ENCODE assay signal across 11 cellular contexts in genomic region chr11:35173620-35174278, GRCh38. TPM values are rescaled to one million over a fixed set of nuclear protein-coding genes. Genes with fewer than 3 reads are reported as not detected.
DNase-seq lines count a peak whose midpoint lies in the region; ATAC-seq and TF ChIP-seq lines count a peak whose summit lies in the region.
"Had no signal": no experiment of that assay in that cellular context is flagged by ENCODE, and none has a peak within 500 bp of the region (broad histone marks: within the 10 kb centered on the region; RNA-seq: fewer than 3 reads in every experiment).

No MANE protein-coding gene starts in this region.

- H3K4me1 ChIP-seq in CD4-positive, CD25-positive, alpha-beta regulatory T cell (ENCODE audit: control insufficient read depth, insufficient read depth, low read length, poor library complexity, severe bottlenecking) = peaks cover 97% of the 10 kb centered on the region
- peaks cover 54% of the 10 kb centered on the region for H3K4me1 ChIP-seq in body of pancreas
- peaks cover 73% of the 10 kb centered on the region for H3K4me1 ChIP-seq in osteoblast (ENCODE audit: insufficient read depth, low read length)

- peaks cover 94% of the 10 kb centered on the region for H3K79me2 ChIP-seq in osteoblast (ENCODE audit: insufficient read depth, low read length)

- WGBS in body of pancreas, 2 donors = 49 to 53% methylated on average over 2 of the region's 2 CpGs

- H3K4me1 Mint-ChIP-seq in CD4-positive, CD25-positive, alpha-beta regulatory T cell = peaks cover 54 to 96% (median 88%) of the 10 kb centered on the region in 4 donors

- H3K4me2 ChIP-seq in osteoblast (ENCODE audit: insufficient read depth, low read length) = peak overlapping the region; percentile 10

- TF ChIP-seq CTCF in body of pancreas (IDR thresholded peaks at IDR 0.05) = no peak
- TF ChIP-seq CTCF in osteoblast (IDR thresholded peaks at IDR 0.05; ENCODE audit: extremely low read depth, low read depth, low read length) = no peak

- peaks cover 27% of the 10 kb centered on the region for H4K20me1 ChIP-seq in osteoblast (ENCODE audit: insufficient read depth, low read length)

- ATAC-seq in CD4-positive, CD25-positive, alpha-beta regulatory T cell (ENCODE audit: low read depth in 2 of 2) = peak; percentile 28 to 38
- ATAC-seq in body of pancreas (no peak), GM18498 (IDR thresholded peaks at IDR 0.05; ENCODE audit: unreplicated experiment) (no peak)

- peak overlapping the region; percentile 99 for H3K27ac ChIP-seq in CD4-positive, CD25-positive, alpha-beta regulatory T cell (ENCODE audit: insufficient read depth, low read length, poor library complexity, severe bottlenecking)
- H3K27ac ChIP-seq in body of pancreas (peak overlapping the region; percentile 37 to 61 (median 52)), osteoblast (ENCODE audit: low read depth, low read length) (peak overlapping the region; percentile 89)

- intact Hi-C loops in body of pancreas (cut with DNase I) = no loop called here

- H3K36me3 Mint-ChIP-seq in CD4-positive, CD25-positive, alpha-beta regulatory T cell = peaks cover 62% of the 10 kb centered on the region

- H2AFZ ChIP-seq in osteoblast (ENCODE audit: low read length) = no peak overlapping the region

- H3K27me3 Mint-ChIP-seq in CD4-positive, CD25-positive, alpha-beta regulatory T cell = no peaks in the 10 kb centered on the region

- no peaks in the 10 kb centered on the region for H3K27me3 ChIP-seq in CD4-positive, CD25-positive, alpha-beta regulatory T cell (ENCODE audit: control insufficient read depth, insufficient read depth, low read length)
- no peaks in the 10 kb centered on the region for H3K27me3 ChIP-seq in body of pancreas
- no peaks in the 10 kb centered on the region for H3K27me3 ChIP-seq in osteoblast (ENCODE audit: insufficient read depth, low read length)

- H3K9me3 ChIP-seq in CD4-positive, CD25-positive, alpha-beta regulatory T cell (ENCODE audit: control insufficient read depth in 2 of 2, low read length in 2 of 2) = no peaks in the 10 kb centered on the region
- H3K9me3 ChIP-seq in body of pancreas (no peaks in the 10 kb centered on the region), osteoblast (ENCODE audit: low read depth, low read length) (no peaks in the 10 kb centered on the region)

- no peak for TF ChIP-seq POLR2A in body of pancreas (IDR thresholded peaks at IDR 0.05)

- peaks cover 41% of the 10 kb centered on the region for H3K36me3 ChIP-seq in CD4-positive, CD25-positive, alpha-beta regulatory T cell (ENCODE audit: control insufficient read depth, insufficient read depth, low read length)
- H3K36me3 ChIP-seq in body of pancreas (replicated peaks in 1 of 2; ENCODE audit: insufficient read depth in 1 of 2, low read depth in 2 of 2) = peaks cover 4 to 12% of the 10 kb centered on the region in 2 donors
- peaks cover 46% of the 10 kb centered on the region for H3K36me3 ChIP-seq in osteoblast (ENCODE audit: insufficient read depth, low read length)

- peak overlapping the region; percentile 85 to 100 (median 93) for H3K27ac Mint-ChIP-seq in CD4-positive, CD25-positive, alpha-beta regulatory T cell

- peak overlapping the region; percentile 70 for H3K4me3 ChIP-seq in CD4-positive, CD25-positive, alpha-beta regulatory T cell (ENCODE audit: low read depth, low read length)
- H3K4me3 ChIP-seq in body of pancreas (no peak overlapping the region), osteoblast (ENCODE audit: insufficient read depth, low read length) (no peak overlapping the region)

- H3K9me3 Mint-ChIP-seq in CD4-positive, CD25-positive, alpha-beta regulatory T cell = no peaks in the 10 kb centered on the region

- peak overlapping the region; percentile 65 to 84 (median 74) for H3K4me3 Mint-ChIP-seq in CD4-positive, CD25-positive, alpha-beta regulatory T cell

- peak in 2 of 3 donors; percentile 51 to 63 for DNase-seq in CD4-positive, CD25-positive, alpha-beta regulatory T cell
- DNase-seq in HT-29 (ENCODE audit: low spot score) = peak; percentile 84
- DNase-seq in body of pancreas = no peak
- no peak for DNase-seq in osteoblast (ENCODE audit: insufficient read length, low spot score, missing footprints)
- no peak for DNase-seq in DMS79 (lab: John Stamatoyannopoulos, UW)
- no peak for DNase-seq in glomerular visceral epithelial cell (ENCODE audit: extremely low spot score)
- no peak for DNase-seq in NCI-H82 (lab: John Stamatoyannopoulos, UW)
- DNase-seq: activated CD8-positive, alpha-beta memory T cell treated with anti-CD3 and anti-CD28 coated beads for 24 hours; DMS79 treated with DMSO at 0.1 percent for 48 hours; midbrain had no signal

RNA-seq across cellular contexts. Expression of gene CD44, which starts 34.8 kb away (rescaled TPM):
- total RNA-seq in CD4-positive, CD25-positive, alpha-beta regulatory T cell = 1,181 TPM
- 100 to 1,000 TPM; 441 to 539 (median 477) TPM for polyA plus RNA-seq in CD4-positive, CD25-positive, alpha-beta regulatory T cell
- total RNA-seq in HT-29 (2014; rRNA removed; shearing (Covaris generic)) = 148 and 159 TPM in 2 replicates
- total RNA-seq in body of pancreas (100 to 1,000 TPM; 266 to 433 TPM), osteoblast (238 and 268 TPM in 2 replicates)

Comparison
In these comparisons a context has a peak if more than half of its experiments do, and no peak if none do; other contexts are left out.
1. ATAC-seq: peak in CD4-positive, CD25-positive, alpha-beta regulatory T cell (2 of 2); none in body of pancreas (single experiment) and GM18498 (single experiment).
2. DNase-seq: peak in CD4-positive, CD25-positive, alpha-beta regulatory T cell (2 of 3) and HT-29 (single experiment); none in body of pancreas (0 of 4), osteoblast (single experiment), DMS79 (single experiment), glomerular visceral epithelial cell (single experiment) and NCI-H82 (single experiment).
3. Peak in every context shown above with its lines, with median percentiles within 50 percentile points of each other: H3K27ac ChIP-seq.